In genomic region chr13:40629678-40630384, GRCh38 we compare ENCODE assay signal across 9 cellular contexts. TPM values are rescaled to one million over a fixed set of nuclear protein-coding genes. Genes with fewer than 3 reads are reported as not detected.
A peak's percentile ranks its signal among the peaks of the same experiment; 100 is the strongest.
DNase-seq lines count a peak whose midpoint lies in the region; ATAC-seq and TF ChIP-seq lines count a peak whose summit lies in the region.
"Had no signal": no experiment of that assay in that cellular context is flagged by ENCODE, and none has a peak within 500 bp of the region (broad histone marks: within the 10 kb centered on the region; RNA-seq: fewer than 3 reads in every experiment).

No MANE protein-coding gene starts in this region.

- no peak for DNase-seq in activated CD4-positive, CD25-positive, alpha-beta regulatory T cell treated with anti-CD3 and anti-CD28 coated beads, Interleukin-2, amount 50 U/mL, for 72 hours
- DNase-seq in NOMO-1 treated with dmso at 0.1 percent for 144 hours (lab: John Stamatoyannopoulos, UW; ENCODE audit: unreplicated experiment) (peak; percentile 28), spleen (no peak), SJCRH30 (no peak), activated gamma-delta T cell treated with Interleukin-2 at 50 U/mL for 16 hours (no peak)
- DNase-seq in activated effector memory CD4-positive, alpha-beta T cell treated with Interleukin-2 at 50 U/mL for 16 hours, result no peak

- intact Hi-C loops in spleen (cut with DNase I; ENCODE audit: low total_unique reads), result no loop called here

- ATAC-seq in activated CD4-positive, CD25-positive, alpha-beta regulatory T cell treated with anti-CD3 and anti-CD28 coated beads, Interleukin-2, amount 50 U/mL, for 24 hours, result peak; percentile 23 to 34
- peak; percentile 77 for ATAC-seq in HG02798 (IDR thresholded peaks at IDR 0.05; ENCODE audit: poor library complexity, unreplicated experiment)

- TF ChIP-seq POLR2A in spleen (IDR thresholded peaks at IDR 0.05), result no peak

- H3K27me3 ChIP-seq in spleen (replicated peaks in 1 of 7) (no peaks in the 10 kb centered on the region), SJCRH30 (no peaks in the 10 kb centered on the region)
- H3K27me3 ChIP-seq: hepatocyte had no signal

- H3K4me3 ChIP-seq in spleen, result no peak overlapping the region
- no peak overlapping the region for H3K4me3 ChIP-seq in SJCRH30
- H3K4me3 ChIP-seq: hepatocyte had no signal

- peaks cover 0 to 11% (median 0%) of the 10 kb centered on the region in 6 donors for H3K36me3 ChIP-seq in spleen
- 0 out of 2 replicates have a peak, but pooled peaks cover 2% of the 10 kb centered on the region for H3K36me3 ChIP-seq in SJCRH30

- H3K4me1 ChIP-seq in spleen, result peaks cover 52 to 100% (median 73%) of the 10 kb centered on the region in 6 donors
- no peaks in the 10 kb centered on the region for H3K4me1 ChIP-seq in SJCRH30

- H3K9me3 ChIP-seq in spleen (no peaks in the 10 kb centered on the region), SJCRH30 (replicated peaks) (0 out of 2 replicates have a peak, but pooled peaks cover 2% of the 10 kb centered on the region)

- peak overlapping the region in 7 of 8 donors; percentile 32 to 82 (median 65) for H3K27ac ChIP-seq in spleen
- no peak overlapping the region for H3K27ac ChIP-seq in SJCRH30
- H3K27ac ChIP-seq: hepatocyte had no signal

- 36 to 48% (median 41%) methylated on average over 3 of the region's 3 CpGs for WGBS in spleen, 5 donors

- TF ChIP-seq CTCF in spleen (IDR thresholded peaks at IDR 0.05 in 8 of 11, conservative IDR thresholded peaks at IDR 0.05 in 3 of 11), result no peak

RNA-seq across cellular contexts. Expression of gene FOXO1, which starts 36.6 kb away (rescaled TPM):
- 10 to 100 TPM; 39.7 to 58.9 (median 51.2) TPM for total RNA-seq in spleen
- polyA plus RNA-seq in spleen, result 10 to 100 TPM in 2 of 3 donors, 1 to 10 TPM in 1; 7.1 to 10.8 (median 10.4) TPM
- 47.0 and 53.7 TPM in 2 replicates for total RNA-seq in SJCRH30 (2014; rRNA removed; shearing (Covaris generic))
